In the genomic region with DNA sequence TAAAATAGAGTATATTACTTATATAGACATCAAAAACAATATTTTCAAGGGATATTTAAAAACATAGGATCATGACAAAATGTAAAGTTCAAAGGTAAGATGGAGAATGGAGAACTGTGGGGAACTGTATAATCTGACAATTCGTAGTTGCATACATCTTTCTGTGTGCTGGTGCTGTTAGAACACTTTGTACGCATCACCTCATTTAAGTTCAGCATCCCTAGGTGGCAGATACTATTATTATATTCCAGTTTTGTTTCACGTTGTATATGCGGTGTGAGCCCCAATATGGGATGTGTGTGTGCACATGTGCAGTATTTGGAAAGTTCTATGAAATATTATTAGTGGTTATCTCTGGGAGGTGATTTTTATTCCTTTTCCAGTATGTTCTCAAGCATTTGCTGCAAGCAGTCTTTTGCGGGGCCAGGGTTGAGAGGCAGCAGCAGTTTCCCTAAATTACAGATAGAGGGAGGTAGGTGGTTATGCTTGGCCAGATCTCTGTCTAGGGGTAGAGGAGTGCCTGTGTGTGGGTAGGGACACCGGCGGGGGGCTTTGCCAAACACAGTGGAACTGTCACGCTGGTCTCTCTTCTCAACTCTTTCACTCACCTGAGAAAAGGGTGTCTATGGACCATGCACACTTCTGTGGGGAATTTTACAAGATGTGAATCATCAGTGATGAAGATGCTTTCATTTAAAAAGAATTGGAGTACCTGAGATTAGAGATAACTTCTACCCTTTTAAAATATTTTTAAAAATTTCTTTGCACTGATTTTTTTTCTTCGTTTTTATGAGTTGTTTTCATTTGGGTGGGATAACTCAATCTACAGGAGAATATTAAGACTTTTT, we compare ENCODE assay signal across 4 cellular contexts.
A peak's percentile ranks its signal among the peaks of the same experiment; 100 is the strongest.
TF ChIP-seq lines count a peak whose summit lies in the region.

No MANE protein-coding gene starts in this region.

TF ChIP-seq in A549, 52 proteins besides CTCF, POLR2A, EP300 and RAD21:
- TF ChIP-seq SREBF2 (IDR thresholded peaks at IDR 0.05) (no peak), ZNF302 (CRISPR knock-in tag; IDR thresholded peaks at IDR 0.05) (no peak), RNF2 (IDR thresholded peaks at IDR 0.05; ENCODE audit: borderline replicate concordance, low read depth) (no peak), SMC3 (IDR thresholded peaks at IDR 0.05) (peak; percentile 60)

TF ChIP-seq in GM12891, 5 proteins besides CTCF, POLR2A, EP300 and RAD21:
- TF ChIP-seq PAX5 (IDR thresholded peaks at IDR 0.05; ENCODE audit: insufficient read depth, low read length, severe bottlenecking) (no peak), SPI1 (IDR thresholded peaks at IDR 0.05; ENCODE audit: low read depth, low read length) (no peak), POU2F2 (IDR thresholded peaks at IDR 0.05; ENCODE audit: low read depth, low read length) (no peak), POLR2AphosphoS5 (IDR thresholded peaks at IDR 0.05; ENCODE audit: low read depth, low read length) (no peak), TAF1 (IDR thresholded peaks at IDR 0.05; ENCODE audit: low read depth, low read length) (no peak)

TF ChIP-seq in Ishikawa, 13 proteins besides CTCF, POLR2A, EP300 and RAD21 (continued from another document):
- TF ChIP-seq, protein P1, sequence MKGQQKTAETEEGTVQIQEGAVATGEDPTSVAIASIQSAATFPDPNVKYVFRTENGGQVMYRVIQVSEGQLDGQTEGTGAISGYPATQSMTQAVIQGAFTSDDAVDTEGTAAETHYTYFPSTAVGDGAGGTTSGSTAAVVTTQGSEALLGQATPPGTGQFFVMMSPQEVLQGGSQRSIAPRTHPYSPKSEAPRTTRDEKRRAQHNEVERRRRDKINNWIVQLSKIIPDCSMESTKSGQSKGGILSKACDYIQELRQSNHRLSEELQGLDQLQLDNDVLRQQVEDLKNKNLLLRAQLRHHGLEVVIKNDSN (IDR thresholded peaks at IDR 0.05), result no peak
- no peak for TF ChIP-seq ZBTB7A (IDR thresholded peaks at IDR 0.05; ENCODE audit: low read depth)
- TF ChIP-seq CEBPB (IDR thresholded peaks at IDR 0.05), result no peak
- no peak for TF ChIP-seq FOXM1 (IDR thresholded peaks at IDR 0.05; ENCODE audit: borderline replicate concordance, low read depth)
- no peak for TF ChIP-seq TCF12 (IDR thresholded peaks at IDR 0.05; ENCODE audit: low read depth)
- TF ChIP-seq EGR1 (IDR thresholded peaks at IDR 0.05), result no peak
- TF ChIP-seq, protein P2, sequence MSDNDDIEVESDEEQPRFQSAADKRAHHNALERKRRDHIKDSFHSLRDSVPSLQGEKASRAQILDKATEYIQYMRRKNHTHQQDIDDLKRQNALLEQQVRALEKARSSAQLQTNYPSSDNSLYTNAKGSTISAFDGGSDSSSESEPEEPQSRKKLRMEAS (IDR thresholded peaks at IDR 0.05), result no peak
- TF ChIP-seq NFIC (IDR thresholded peaks at IDR 0.05), result no peak
- TF ChIP-seq YY1 (IDR thresholded peaks at IDR 0.05; ENCODE audit: low read depth), result no peak
- TF ChIP-seq CREB1 (IDR thresholded peaks at IDR 0.05; ENCODE audit: low read depth), result no peak
- TF ChIP-seq, protein P3, sequence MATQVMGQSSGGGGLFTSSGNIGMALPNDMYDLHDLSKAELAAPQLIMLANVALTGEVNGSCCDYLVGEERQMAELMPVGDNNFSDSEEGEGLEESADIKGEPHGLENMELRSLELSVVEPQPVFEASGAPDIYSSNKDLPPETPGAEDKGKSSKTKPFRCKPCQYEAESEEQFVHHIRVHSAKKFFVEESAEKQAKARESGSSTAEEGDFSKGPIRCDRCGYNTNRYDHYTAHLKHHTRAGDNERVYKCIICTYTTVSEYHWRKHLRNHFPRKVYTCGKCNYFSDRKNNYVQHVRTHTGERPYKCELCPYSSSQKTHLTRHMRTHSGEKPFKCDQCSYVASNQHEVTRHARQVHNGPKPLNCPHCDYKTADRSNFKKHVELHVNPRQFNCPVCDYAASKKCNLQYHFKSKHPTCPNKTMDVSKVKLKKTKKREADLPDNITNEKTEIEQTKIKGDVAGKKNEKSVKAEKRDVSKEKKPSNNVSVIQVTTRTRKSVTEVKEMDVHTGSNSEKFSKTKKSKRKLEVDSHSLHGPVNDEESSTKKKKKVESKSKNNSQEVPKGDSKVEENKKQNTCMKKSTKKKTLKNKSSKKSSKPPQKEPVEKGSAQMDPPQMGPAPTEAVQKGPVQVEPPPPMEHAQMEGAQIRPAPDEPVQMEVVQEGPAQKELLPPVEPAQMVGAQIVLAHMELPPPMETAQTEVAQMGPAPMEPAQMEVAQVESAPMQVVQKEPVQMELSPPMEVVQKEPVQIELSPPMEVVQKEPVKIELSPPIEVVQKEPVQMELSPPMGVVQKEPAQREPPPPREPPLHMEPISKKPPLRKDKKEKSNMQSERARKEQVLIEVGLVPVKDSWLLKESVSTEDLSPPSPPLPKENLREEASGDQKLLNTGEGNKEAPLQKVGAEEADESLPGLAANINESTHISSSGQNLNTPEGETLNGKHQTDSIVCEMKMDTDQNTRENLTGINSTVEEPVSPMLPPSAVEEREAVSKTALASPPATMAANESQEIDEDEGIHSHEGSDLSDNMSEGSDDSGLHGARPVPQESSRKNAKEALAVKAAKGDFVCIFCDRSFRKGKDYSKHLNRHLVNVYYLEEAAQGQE (IDR thresholded peaks at IDR 0.05; ENCODE audit: low read depth), result no peak
- TF ChIP-seq TAF1 (IDR thresholded peaks at IDR 0.05; ENCODE audit: low read depth), result no peak

TF ChIP-seq in H1, 55 proteins besides CTCF, POLR2A, EP300 and RAD21:
- TF ChIP-seq EGR1 (IDR thresholded peaks at IDR 0.05; ENCODE audit: borderline replicate concordance, low read depth, low read length), result no peak
- TF ChIP-seq MAFK (IDR thresholded peaks at IDR 0.05; ENCODE audit: low read depth, low read length), result no peak
- no peak for TF ChIP-seq RXRA (IDR thresholded peaks at IDR 0.05; ENCODE audit: insufficient read depth, low read depth, low read length)
- TF ChIP-seq CEBPB (IDR thresholded peaks at IDR 0.05; ENCODE audit: low read depth, low read length), result no peak
- no peak for TF ChIP-seq ZNF274 (IDR thresholded peaks at IDR 0.05; ENCODE audit: borderline replicate concordance, extremely low read depth, low read length)
- no peak for TF ChIP-seq KDM1A (IDR thresholded peaks at IDR 0.05; ENCODE audit: borderline replicate concordance, low read length)
- TF ChIP-seq POLR2AphosphoS5 (IDR thresholded peaks at IDR 0.05; ENCODE audit: low read depth, low read length), result no peak
- TF ChIP-seq RFX5 (IDR thresholded peaks at IDR 0.05; ENCODE audit: borderline replicate concordance, low read depth, low read length), result no peak
- TF ChIP-seq JUND (IDR thresholded peaks at IDR 0.05; ENCODE audit: low read length), result no peak
- TF ChIP-seq SP4 (IDR thresholded peaks at IDR 0.05; ENCODE audit: low read length), result no peak
- TF ChIP-seq, protein P4, sequence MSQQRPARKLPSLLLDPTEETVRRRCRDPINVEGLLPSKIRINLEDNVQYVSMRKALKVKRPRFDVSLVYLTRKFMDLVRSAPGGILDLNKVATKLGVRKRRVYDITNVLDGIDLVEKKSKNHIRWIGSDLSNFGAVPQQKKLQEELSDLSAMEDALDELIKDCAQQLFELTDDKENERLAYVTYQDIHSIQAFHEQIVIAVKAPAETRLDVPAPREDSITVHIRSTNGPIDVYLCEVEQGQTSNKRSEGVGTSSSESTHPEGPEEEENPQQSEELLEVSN (IDR thresholded peaks at IDR 0.05), result no peak
- TF ChIP-seq, protein P5, sequence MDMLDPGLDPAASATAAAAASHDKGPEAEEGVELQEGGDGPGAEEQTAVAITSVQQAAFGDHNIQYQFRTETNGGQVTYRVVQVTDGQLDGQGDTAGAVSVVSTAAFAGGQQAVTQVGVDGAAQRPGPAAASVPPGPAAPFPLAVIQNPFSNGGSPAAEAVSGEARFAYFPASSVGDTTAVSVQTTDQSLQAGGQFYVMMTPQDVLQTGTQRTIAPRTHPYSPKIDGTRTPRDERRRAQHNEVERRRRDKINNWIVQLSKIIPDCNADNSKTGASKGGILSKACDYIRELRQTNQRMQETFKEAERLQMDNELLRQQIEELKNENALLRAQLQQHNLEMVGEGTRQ (IDR thresholded peaks at IDR 0.05; ENCODE audit: low read length), result no peak
- TF ChIP-seq HDAC6 (IDR thresholded peaks at IDR 0.05; ENCODE audit: low read depth, low read length), result no peak
- TF ChIP-seq, protein P6, sequence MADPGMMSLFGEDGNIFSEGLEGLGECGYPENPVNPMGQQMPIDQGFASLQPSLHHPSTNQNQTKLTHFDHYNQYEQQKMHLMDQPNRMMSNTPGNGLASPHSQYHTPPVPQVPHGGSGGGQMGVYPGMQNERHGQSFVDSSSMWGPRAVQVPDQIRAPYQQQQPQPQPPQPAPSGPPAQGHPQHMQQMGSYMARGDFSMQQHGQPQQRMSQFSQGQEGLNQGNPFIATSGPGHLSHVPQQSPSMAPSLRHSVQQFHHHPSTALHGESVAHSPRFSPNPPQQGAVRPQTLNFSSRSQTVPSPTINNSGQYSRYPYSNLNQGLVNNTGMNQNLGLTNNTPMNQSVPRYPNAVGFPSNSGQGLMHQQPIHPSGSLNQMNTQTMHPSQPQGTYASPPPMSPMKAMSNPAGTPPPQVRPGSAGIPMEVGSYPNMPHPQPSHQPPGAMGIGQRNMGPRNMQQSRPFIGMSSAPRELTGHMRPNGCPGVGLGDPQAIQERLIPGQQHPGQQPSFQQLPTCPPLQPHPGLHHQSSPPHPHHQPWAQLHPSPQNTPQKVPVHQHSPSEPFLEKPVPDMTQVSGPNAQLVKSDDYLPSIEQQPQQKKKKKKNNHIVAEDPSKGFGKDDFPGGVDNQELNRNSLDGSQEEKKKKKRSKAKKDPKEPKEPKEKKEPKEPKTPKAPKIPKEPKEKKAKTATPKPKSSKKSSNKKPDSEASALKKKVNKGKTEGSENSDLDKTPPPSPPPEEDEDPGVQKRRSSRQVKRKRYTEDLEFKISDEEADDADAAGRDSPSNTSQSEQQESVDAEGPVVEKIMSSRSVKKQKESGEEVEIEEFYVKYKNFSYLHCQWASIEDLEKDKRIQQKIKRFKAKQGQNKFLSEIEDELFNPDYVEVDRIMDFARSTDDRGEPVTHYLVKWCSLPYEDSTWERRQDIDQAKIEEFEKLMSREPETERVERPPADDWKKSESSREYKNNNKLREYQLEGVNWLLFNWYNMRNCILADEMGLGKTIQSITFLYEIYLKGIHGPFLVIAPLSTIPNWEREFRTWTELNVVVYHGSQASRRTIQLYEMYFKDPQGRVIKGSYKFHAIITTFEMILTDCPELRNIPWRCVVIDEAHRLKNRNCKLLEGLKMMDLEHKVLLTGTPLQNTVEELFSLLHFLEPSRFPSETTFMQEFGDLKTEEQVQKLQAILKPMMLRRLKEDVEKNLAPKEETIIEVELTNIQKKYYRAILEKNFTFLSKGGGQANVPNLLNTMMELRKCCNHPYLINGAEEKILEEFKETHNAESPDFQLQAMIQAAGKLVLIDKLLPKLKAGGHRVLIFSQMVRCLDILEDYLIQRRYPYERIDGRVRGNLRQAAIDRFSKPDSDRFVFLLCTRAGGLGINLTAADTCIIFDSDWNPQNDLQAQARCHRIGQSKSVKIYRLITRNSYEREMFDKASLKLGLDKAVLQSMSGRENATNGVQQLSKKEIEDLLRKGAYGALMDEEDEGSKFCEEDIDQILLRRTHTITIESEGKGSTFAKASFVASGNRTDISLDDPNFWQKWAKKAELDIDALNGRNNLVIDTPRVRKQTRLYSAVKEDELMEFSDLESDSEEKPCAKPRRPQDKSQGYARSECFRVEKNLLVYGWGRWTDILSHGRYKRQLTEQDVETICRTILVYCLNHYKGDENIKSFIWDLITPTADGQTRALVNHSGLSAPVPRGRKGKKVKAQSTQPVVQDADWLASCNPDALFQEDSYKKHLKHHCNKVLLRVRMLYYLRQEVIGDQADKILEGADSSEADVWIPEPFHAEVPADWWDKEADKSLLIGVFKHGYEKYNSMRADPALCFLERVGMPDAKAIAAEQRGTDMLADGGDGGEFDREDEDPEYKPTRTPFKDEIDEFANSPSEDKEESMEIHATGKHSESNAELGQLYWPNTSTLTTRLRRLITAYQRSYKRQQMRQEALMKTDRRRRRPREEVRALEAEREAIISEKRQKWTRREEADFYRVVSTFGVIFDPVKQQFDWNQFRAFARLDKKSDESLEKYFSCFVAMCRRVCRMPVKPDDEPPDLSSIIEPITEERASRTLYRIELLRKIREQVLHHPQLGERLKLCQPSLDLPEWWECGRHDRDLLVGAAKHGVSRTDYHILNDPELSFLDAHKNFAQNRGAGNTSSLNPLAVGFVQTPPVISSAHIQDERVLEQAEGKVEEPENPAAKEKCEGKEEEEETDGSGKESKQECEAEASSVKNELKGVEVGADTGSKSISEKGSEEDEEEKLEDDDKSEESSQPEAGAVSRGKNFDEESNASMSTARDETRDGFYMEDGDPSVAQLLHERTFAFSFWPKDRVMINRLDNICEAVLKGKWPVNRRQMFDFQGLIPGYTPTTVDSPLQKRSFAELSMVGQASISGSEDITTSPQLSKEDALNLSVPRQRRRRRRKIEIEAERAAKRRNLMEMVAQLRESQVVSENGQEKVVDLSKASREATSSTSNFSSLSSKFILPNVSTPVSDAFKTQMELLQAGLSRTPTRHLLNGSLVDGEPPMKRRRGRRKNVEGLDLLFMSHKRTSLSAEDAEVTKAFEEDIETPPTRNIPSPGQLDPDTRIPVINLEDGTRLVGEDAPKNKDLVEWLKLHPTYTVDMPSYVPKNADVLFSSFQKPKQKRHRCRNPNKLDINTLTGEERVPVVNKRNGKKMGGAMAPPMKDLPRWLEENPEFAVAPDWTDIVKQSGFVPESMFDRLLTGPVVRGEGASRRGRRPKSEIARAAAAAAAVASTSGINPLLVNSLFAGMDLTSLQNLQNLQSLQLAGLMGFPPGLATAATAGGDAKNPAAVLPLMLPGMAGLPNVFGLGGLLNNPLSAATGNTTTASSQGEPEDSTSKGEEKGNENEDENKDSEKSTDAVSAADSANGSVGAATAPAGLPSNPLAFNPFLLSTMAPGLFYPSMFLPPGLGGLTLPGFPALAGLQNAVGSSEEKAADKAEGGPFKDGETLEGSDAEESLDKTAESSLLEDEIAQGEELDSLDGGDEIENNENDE (IDR thresholded peaks at IDR 0.05; ENCODE audit: insufficient replicate concordance, low read length), result no peak
- no peak for TF ChIP-seq BACH1 (IDR thresholded peaks at IDR 0.05; ENCODE audit: low read length)
- TF ChIP-seq RBBP5 (IDR thresholded peaks at IDR 0.05; ENCODE audit: borderline replicate concordance, low read depth, low read length), result no peak
- TF ChIP-seq CHD2 (IDR thresholded peaks at IDR 0.05; ENCODE audit: low read length), result no peak
